19 cellular contexts compared by ENCODE assay signal in genomic region chr4:176778063-176778462, GRCh38. TPM values are rescaled to one million over a fixed set of nuclear protein-coding genes. Genes with fewer than 3 reads are reported as not detected.
DNase-seq lines count a peak whose midpoint lies in the region; ATAC-seq and TF ChIP-seq lines count a peak whose summit lies in the region.
"Had no signal": no experiment of that assay in that cellular context is flagged by ENCODE, and none has a peak within 500 bp of the region (broad histone marks: within the 10 kb centered on the region; RNA-seq: fewer than 3 reads in every experiment).

No MANE protein-coding gene starts in this region.

- no peak overlapping the region for H3K4me2 ChIP-seq in GM23338

- no peaks in the 10 kb centered on the region for H3K9me3 ChIP-seq in breast epithelium
- no peaks in the 10 kb centered on the region for H3K9me3 ChIP-seq in CD4-positive, alpha-beta T cell (ENCODE audit: control insufficient read depth, low read length)

- H3K27me3 Mint-ChIP-seq in MCF 10A (ENCODE audit: insufficient read depth, unreplicated experiment) (no peaks in the 10 kb centered on the region), GM23338 (ENCODE audit: insufficient read depth, low read depth, poor library complexity) (no peaks in the 10 kb centered on the region)
- H3K27me3 Mint-ChIP-seq in CD4-positive, alpha-beta T cell, result no peaks in the 10 kb centered on the region
- H3K27me3 Mint-ChIP-seq: brain had no signal

- DNase-seq in MCF 10A (ENCODE audit: unreplicated experiment), result peak; percentile 62
- no peak for DNase-seq in breast epithelium (ENCODE audit: low spot score in 2 of 2)
- DNase-seq in astrocyte of the hippocampus (ENCODE audit: low read depth, low spot score), result peak; percentile 74
- DNase-seq in foreskin keratinocyte, result no peak
- no peak for DNase-seq in NCI-H1105 treated with DMSO at 0.1 percent for 48 hours (lab: John Stamatoyannopoulos, UW)
- DNase-seq in SKM-1 treated with dmso at 0.1 percent for 144 hours (lab: John Stamatoyannopoulos, UW; ENCODE audit: unreplicated experiment), result no peak
- no peak for DNase-seq in CD4-positive, alpha-beta T cell
- no peak for DNase-seq in GM23338 (ENCODE audit: low spot score)
- DNase-seq: activated CD8-positive, alpha-beta memory T cell treated with anti-CD3 and anti-CD28 coated beads for 24 hours; activated effector memory CD4-positive, alpha-beta T cell treated with anti-CD3 and anti-CD28 coated beads, Interleukin-2, amount 50 U/mL, for 16 hours; COR-L47; KBM-7; mesendoderm; NCI-H1694 treated with DMSO at 0.1 percent for 48 hours; NCI-H774; nucleus accumbens; SHP77 had no signal

- H4K20me1 ChIP-seq in GM23338 (replicated peaks; ENCODE audit: insufficient read depth), result no peaks in the 10 kb centered on the region

- POLR2A ChIA-PET in MCF 10A (lab: Yijun Ruan, JAX), result interaction anchor here (0.9 to 2.3 kb wide), 7 partner anchors 8 to 544 kb away, joined by 3 to 8 read pairs (median 4); no protein-coding TSS in a partner anchor
- POLR2A ChIA-PET in CD4-positive, alpha-beta T cell (lab: Charles Lee), result no interaction called here

- H3K9me3 Mint-ChIP-seq in MCF 10A (ENCODE audit: unreplicated experiment), result peaks cover 7% of the 10 kb centered on the region
- H3K9me3 Mint-ChIP-seq in CD4-positive, alpha-beta T cell, result no peaks in the 10 kb centered on the region
- H3K9me3 Mint-ChIP-seq in GM23338, result no peaks in the 10 kb centered on the region
- H3K9me3 Mint-ChIP-seq: brain had no signal

- no peak for TF ChIP-seq POLR2A in breast epithelium (IDR thresholded peaks at IDR 0.05)

- no peak overlapping the region for H3K27ac ChIP-seq in breast epithelium
- no peak overlapping the region for H3K27ac ChIP-seq in foreskin keratinocyte
- H3K27ac ChIP-seq in CD4-positive, alpha-beta T cell (ENCODE audit: low read depth, low read length), result no peak overlapping the region
- H3K27ac ChIP-seq in GM23338 (ENCODE audit: low read depth), result no peak overlapping the region
- H3K27ac ChIP-seq: 22Rv1 had no signal

- intact Hi-C loops in MCF 10A (cut with micrococcal nuclease) (no loop called here), breast epithelium (cut with DNase I; ENCODE audit: low total_unique reads) (no loop called here)
- intact Hi-C loops in CD4-positive, alpha-beta T cell (cut with DNase I, micrococcal nuclease), result no loop called here

- H3F3A ChIP-seq in GM23338 (replicated peaks; ENCODE audit: low read depth), result no peaks in the 10 kb centered on the region

- no peaks in the 10 kb centered on the region for H3K36me3 Mint-ChIP-seq in MCF 10A (ENCODE audit: insufficient read depth, unreplicated experiment)
- no peaks in the 10 kb centered on the region for H3K36me3 Mint-ChIP-seq in CD4-positive, alpha-beta T cell (ENCODE audit: low read depth)
- H3K36me3 Mint-ChIP-seq in GM23338 (ENCODE audit: low read depth), result no peaks in the 10 kb centered on the region
- H3K36me3 Mint-ChIP-seq: brain had no signal

- ATAC-seq in foreskin keratinocyte (peak; percentile 41), GM23338 (no peak)
- ATAC-seq in CD4-positive, alpha-beta T cell (ENCODE audit: poor library complexity), result no peak

- CTCF ChIA-PET in MCF 10A (lab: Yijun Ruan, JAX), result interaction anchor here (0.6 to 2.8 kb wide), 9 partner anchors 11 to 562 kb away, joined by 3 to 13 read pairs (median 4); partner anchors contain the start of gene VEGFC
- CTCF ChIA-PET in CD4-positive, alpha-beta T cell (lab: Charles Lee), result interaction anchor here (0.6 kb wide), 1 partner anchor 12 kb away, joined by 5 read pairs; no protein-coding TSS in a partner anchor

- no peak overlapping the region for H2AFZ ChIP-seq in GM23338

- BruUV-seq in MCF 10A (replicated peaks; lab: Mats Ljungman, UMichigan), result no TSS peak

- H3K4me1 Mint-ChIP-seq in MCF 10A (ENCODE audit: insufficient read depth, unreplicated experiment), result peaks cover 39% of the 10 kb centered on the region
- no peaks in the 10 kb centered on the region for H3K4me1 Mint-ChIP-seq in CD4-positive, alpha-beta T cell (ENCODE audit: low read depth)
- peaks cover 6% of the 10 kb centered on the region; the same call in 1 of the 3 replicates for H3K4me1 Mint-ChIP-seq in GM23338

- no peak overlapping the region for H3K4me3 ChIP-seq in breast epithelium
- no peak overlapping the region for H3K4me3 ChIP-seq in GM23338

- no peak for TF ChIP-seq CTCF in MCF 10A (IDR thresholded peaks at IDR 0.05; ENCODE audit: unreplicated experiment)
- no peak for TF ChIP-seq CTCF in breast epithelium (IDR thresholded peaks at IDR 0.05)
- no peak for TF ChIP-seq CTCF in foreskin keratinocyte (conservative IDR thresholded peaks at IDR 0.05)
- no peak for TF ChIP-seq CTCF in CD4-positive, alpha-beta T cell (IDR thresholded peaks at IDR 0.05)
- TF ChIP-seq CTCF in GM23338 (conservative IDR thresholded peaks at IDR 0.05; ENCODE audit: low read depth in 2 of 2), result no peak

- H3K4me1 ChIP-seq in breast epithelium (peaks cover 0 to 9% of the 10 kb centered on the region in 2 donors), foreskin keratinocyte (peaks cover 50% of the 10 kb centered on the region), GM23338 (ENCODE audit: insufficient read depth) (no peaks in the 10 kb centered on the region)

- no peaks in the 10 kb centered on the region for H3K36me3 ChIP-seq in breast epithelium
- no peaks in the 10 kb centered on the region for H3K36me3 ChIP-seq in GM23338 (ENCODE audit: insufficient read depth)

- peak overlapping the region; percentile 42 for H3K4me3 Mint-ChIP-seq in MCF 10A (ENCODE audit: unreplicated experiment)
- no peak overlapping the region for H3K4me3 Mint-ChIP-seq in CD4-positive, alpha-beta T cell
- H3K4me3 Mint-ChIP-seq in GM23338, result no peak overlapping the region
- H3K4me3 Mint-ChIP-seq: brain had no signal

- H3K79me2 ChIP-seq in GM23338 (replicated peaks; ENCODE audit: insufficient read depth), result no peaks in the 10 kb centered on the region

- H3K27me3 ChIP-seq in breast epithelium (no peaks in the 10 kb centered on the region), foreskin keratinocyte (no peaks in the 10 kb centered on the region), GM23338 (ENCODE audit: insufficient read depth) (no peaks in the 10 kb centered on the region)
- H3K27me3 ChIP-seq in CD4-positive, alpha-beta T cell (ENCODE audit: control insufficient read depth, insufficient read depth, low read length), result no peaks in the 10 kb centered on the region

- H3K27ac Mint-ChIP-seq in MCF 10A (ENCODE audit: low read depth, unreplicated experiment) (peak overlapping the region; percentile 82), GM23338 (no peak overlapping the region)
- no peak overlapping the region for H3K27ac Mint-ChIP-seq in CD4-positive, alpha-beta T cell

- H3K9me2 ChIP-seq in GM23338 (ENCODE audit: insufficient read depth), result no peaks in the 10 kb centered on the region

TF ChIP-seq in GM23338, 12 proteins besides CTCF, POLR2A, EP300 and RAD21:
- TF ChIP-seq POLR2AphosphoS5 (IDR thresholded peaks at IDR 0.05; ENCODE audit: low read depth), result no peak
- no peak for TF ChIP-seq JUNB (IDR thresholded peaks at IDR 0.05; ENCODE audit: unreplicated experiment)
- TF ChIP-seq EZH2phosphoT487 (IDR thresholded peaks at IDR 0.05; ENCODE audit: unreplicated experiment), result no peak

RNA-seq across cellular contexts. Expression of gene VEGFC, which starts 14.7 kb away (rescaled TPM):
- total RNA-seq in MCF 10A (2022), result 11.1 and 14.2 TPM in 2 replicates
- 10 to 100 TPM in 2 of 3 donors, 1 to 10 TPM in 1; 6.9 to 17.0 (median 11.2) TPM for total RNA-seq in breast epithelium
- 78.0 and 80.3 TPM in 2 replicates for total RNA-seq in foreskin keratinocyte
- 74.6 and 91.5 TPM in 2 replicates for polyA plus RNA-seq in foreskin keratinocyte
- not detected for total RNA-seq in CD4-positive, alpha-beta T cell
- 1.0 and 1.1 TPM in 2 replicates for total RNA-seq in GM23338 (2014; rRNA removed; shearing (Covaris generic))
- 0.71 and 0.87 TPM in 2 replicates for polyA plus RNA-seq in GM23338 (2016; fragmentation: Nextera tagmentation; extraction: Ambion mirVana)

Comparison
In these comparisons a context has a peak if more than half of its experiments do, and no peak if none do; other contexts are left out.
1. DNase-seq: peak in MCF 10A (single experiment) and astrocyte of the hippocampus (single experiment); none in breast epithelium (0 of 2), foreskin keratinocyte (0 of 2), NCI-H1105 treated with DMSO at 0.1 percent for 48 hours (single experiment), SKM-1 treated with dmso at 0.1 percent for 144 hours (single experiment), CD4-positive, alpha-beta T cell (0 of 10) and GM23338 (single experiment).